ENCODE assay signal across 13 cellular contexts in the genomic region with DNA sequence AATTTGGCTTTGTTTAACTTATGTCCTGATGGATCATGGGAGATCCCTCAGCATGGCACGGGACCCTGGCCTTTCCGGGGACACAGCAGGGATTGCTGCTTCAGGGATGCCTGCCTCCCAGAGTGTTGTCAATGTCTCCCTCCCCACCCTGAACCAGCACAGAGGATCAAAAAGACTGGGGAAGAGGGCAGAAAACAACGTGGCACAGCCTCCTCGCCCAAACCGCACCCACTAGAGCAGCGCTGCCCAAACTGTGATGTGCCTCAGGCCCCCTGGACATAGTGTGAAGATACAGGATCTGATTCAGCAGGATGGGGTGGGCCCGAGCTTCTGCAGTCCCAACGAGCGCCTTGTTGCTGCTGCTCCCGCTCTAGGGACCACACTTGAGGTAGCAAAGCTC. TPM values are rescaled to one million over a fixed set of nuclear protein-coding genes. Genes with fewer than 3 reads are reported as not detected.
"Had no signal": no experiment of that assay in that cellular context is flagged by ENCODE, and none has a peak within 500 bp of the region (broad histone marks: within the 10 kb centered on the region; RNA-seq: fewer than 3 reads in every experiment).

No MANE protein-coding gene starts in this region.

- H3K4me1 ChIP-seq: adrenal gland, Peyer's patch, SJSA1 had no signal

- H3K9me3 ChIP-seq: adrenal gland, Peyer's patch, SJSA1 had no signal

- H3K27me3 ChIP-seq: adrenal gland, Peyer's patch, SJSA1 had no signal

- H3K36me3 ChIP-seq: adrenal gland, Peyer's patch, SJSA1, WERI-Rb-1 had no signal

- DNase-seq: activated naive CD4-positive, alpha-beta T cell treated with anti-CD3 and anti-CD28 coated beads, Interleukin-2, amount 50 U/mL, for 16 hours; NCI-H1694 treated with DMSO at 0.1 percent for 48 hours had no signal

- H3K27ac ChIP-seq: adrenal gland, KMS-11, Peyer's patch, RWPE1, SJSA1, WERI-Rb-1 had no signal

- H3K4me3 ChIP-seq: adrenal gland, Peyer's patch, SJSA1 had no signal

RNA-seq across cellular contexts. Expression of gene SLC6A20, which starts 34.5 kb away (rescaled TPM):
- total RNA-seq: activated CD4-positive, alpha-beta T cell treated with anti-CD3 and anti-CD28 coated beads for 36 hours; activated CD8-positive, alpha-beta T cell treated with anti-CD3 and anti-CD28 coated beads for 36 hours; activated naive CD8-positive, alpha-beta T cell treated with anti-CD3 and anti-CD28 coated beads, Interleukin-2, amount 10 ng/mL, durations not matched to agents 7 days and 5 days; MCF 10A; T-helper 1 cell treated with Interleukin-12 subunit alpha and Interleukin-12 subunit beta and Interleukin-4 antibody, amounts not matched to agents 30 ng/mL and 1 ng/mL, for 36 hours had no signal
